In genomic region chr4:26321326-26322276, GRCh38 we compare ENCODE assay signal across 7 cellular contexts. TPM values are rescaled to one million over a fixed set of nuclear protein-coding genes. Genes with fewer than 3 reads are reported as not detected.
A peak's percentile ranks its signal among the peaks of the same experiment; 100 is the strongest.
DNase-seq lines count a peak whose midpoint lies in the region; ATAC-seq and TF ChIP-seq lines count a peak whose summit lies in the region.

No MANE protein-coding gene starts in this region.

- 1% methylated on average over 51 to 58 of the region's 58 CpGs for WGBS in heart right ventricle, 2 donors

- peak; percentile 0 for ATAC-seq in GM21723 (IDR thresholded peaks at IDR 0.05; ENCODE audit: unreplicated experiment)
- ATAC-seq in heart right ventricle, result no peak

- H3K4me3 ChIP-seq in heart right ventricle (peak overlapping the region; percentile 30 to 90 (median 78)), retinal pigment epithelial cell (ENCODE audit: low read length) (peak overlapping the region; percentile 95)

- no peaks in the 10 kb centered on the region for H3K27me3 ChIP-seq in heart right ventricle

- H3K36me3 ChIP-seq in heart right ventricle, result no peaks in the 10 kb centered on the region

- peak overlapping the region in 9 of 10 donors; percentile 57 to 96 (median 85) for H3K27ac ChIP-seq in heart right ventricle

- TF ChIP-seq CTCF in heart right ventricle (IDR thresholded peaks at IDR 0.05) (no peak), retinal pigment epithelial cell (conservative IDR thresholded peaks at IDR 0.05; ENCODE audit: low read depth, low read length) (no peak)

- H3K4me1 ChIP-seq in heart right ventricle, result peaks cover 0 to 64% (median 41%) of the 10 kb centered on the region in 9 donors

- intact Hi-C loops in heart right ventricle (cut with DNase I), result loop anchor here in 8 of 10 donors (5.0 to 10.0 kb wide), 10 partner anchors 91 to 407 kb away; partner anchors contain the start of gene SMIM20 (in 2 of the 8)

- peaks cover 0 to 7% (median 0%) of the 10 kb centered on the region in 11 donors for H3K9me3 ChIP-seq in heart right ventricle

- DNase-seq in NOMO-1 treated with DMSO at 0.1 percent for 48 hours (lab: John Stamatoyannopoulos, UW; ENCODE audit: unreplicated experiment) (peak; percentile 23), heart right ventricle (no peak), retinal pigment epithelial cell (ENCODE audit: low read depth) (no peak), A172 (ENCODE audit: low spot score) (no peak), NCI-H510A treated with DMSO at 0.1 percent for 48 hours (lab: John Stamatoyannopoulos, UW) (no peak)
- DNase-seq in activated naive CD4-positive, alpha-beta T cell treated with Interleukin-2 at 50 U/mL for 16 hours, result peak; percentile 59

RNA-seq across cellular contexts. Expression of gene RBPJ, which starts 0.8 kb away (rescaled TPM):
- total RNA-seq in heart right ventricle, result 10 to 100 TPM; 34.6 to 59.1 (median 38.1) TPM
- 10 to 100 TPM; 10.1 to 49.0 TPM for polyA plus RNA-seq in heart right ventricle
- total RNA-seq in A172 (2014; rRNA removed; shearing (Covaris generic)), result 31.1 and 41.3 TPM in 2 replicates

Comparison
In these comparisons a context has a peak if more than half of its experiments do, and no peak if none do; other contexts are left out.
1. DNase-seq: peak in NOMO-1 treated with DMSO at 0.1 percent for 48 hours (single experiment) and activated naive CD4-positive, alpha-beta T cell treated with Interleukin-2 at 50 U/mL for 16 hours (single experiment); none in heart right ventricle (0 of 2), retinal pigment epithelial cell (single experiment), A172 (single experiment) and NCI-H510A treated with DMSO at 0.1 percent for 48 hours (single experiment).